Comparison of ENCODE assay signal across 1 cellular context in the genomic region with DNA sequence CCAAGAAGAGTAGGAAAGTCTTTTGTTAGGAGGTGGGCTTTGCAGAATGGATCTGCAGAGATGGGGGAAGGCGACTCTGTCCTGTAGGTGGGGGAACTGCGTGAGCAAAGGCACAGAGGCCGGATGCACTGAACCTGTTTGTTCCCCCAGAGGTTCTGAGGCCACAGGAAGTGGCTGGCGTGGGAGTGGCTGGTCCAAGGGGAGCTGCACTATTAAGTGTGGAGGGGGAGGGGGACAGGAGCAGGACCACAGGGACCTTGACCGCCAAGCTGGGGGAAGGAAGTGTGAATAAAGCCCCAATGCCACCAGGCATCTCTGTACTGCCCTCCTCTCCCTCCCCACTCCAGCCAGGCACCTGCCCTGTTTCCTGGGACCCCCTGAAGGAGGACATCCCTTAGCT.
TF ChIP-seq lines count a peak whose summit lies in the region.

No MANE protein-coding gene starts in this region.

TF ChIP-seq in SK-N-SH, 30 proteins besides CTCF, POLR2A, EP300 and RAD21 (continued from another document):
- no peak for TF ChIP-seq RFX5 (IDR thresholded peaks at IDR 0.05; ENCODE audit: low read length)
- TF ChIP-seq, protein P1, sequence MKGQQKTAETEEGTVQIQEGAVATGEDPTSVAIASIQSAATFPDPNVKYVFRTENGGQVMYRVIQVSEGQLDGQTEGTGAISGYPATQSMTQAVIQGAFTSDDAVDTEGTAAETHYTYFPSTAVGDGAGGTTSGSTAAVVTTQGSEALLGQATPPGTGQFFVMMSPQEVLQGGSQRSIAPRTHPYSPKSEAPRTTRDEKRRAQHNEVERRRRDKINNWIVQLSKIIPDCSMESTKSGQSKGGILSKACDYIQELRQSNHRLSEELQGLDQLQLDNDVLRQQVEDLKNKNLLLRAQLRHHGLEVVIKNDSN (IDR thresholded peaks at IDR 0.05; ENCODE audit: borderline replicate concordance, low read depth) = no peak
- TF ChIP-seq RCOR1 (IDR thresholded peaks at IDR 0.05; ENCODE audit: low read length) = no peak
- no peak for TF ChIP-seq SIN3A (IDR thresholded peaks at IDR 0.05; ENCODE audit: borderline replicate concordance, low read depth, low read length)
- TF ChIP-seq FOXM1 (IDR thresholded peaks at IDR 0.05; ENCODE audit: low read depth) = no peak
- no peak for TF ChIP-seq NFIC (IDR thresholded peaks at IDR 0.05; ENCODE audit: borderline replicate concordance)
- TF ChIP-seq USF2 (IDR thresholded peaks at IDR 0.05; ENCODE audit: borderline replicate concordance, low read depth, low read length) = no peak
- TF ChIP-seq IRF3 (IDR thresholded peaks at IDR 0.05; ENCODE audit: low read depth, low read length) = no peak
- TF ChIP-seq EZH2phosphoT487 (IDR thresholded peaks at IDR 0.05; ENCODE audit: borderline replicate concordance, low read depth) = no peak
- TF ChIP-seq TAF1 (IDR thresholded peaks at IDR 0.05; ENCODE audit: borderline replicate concordance, low read depth, low read length) = no peak
- TF ChIP-seq, protein P2, sequence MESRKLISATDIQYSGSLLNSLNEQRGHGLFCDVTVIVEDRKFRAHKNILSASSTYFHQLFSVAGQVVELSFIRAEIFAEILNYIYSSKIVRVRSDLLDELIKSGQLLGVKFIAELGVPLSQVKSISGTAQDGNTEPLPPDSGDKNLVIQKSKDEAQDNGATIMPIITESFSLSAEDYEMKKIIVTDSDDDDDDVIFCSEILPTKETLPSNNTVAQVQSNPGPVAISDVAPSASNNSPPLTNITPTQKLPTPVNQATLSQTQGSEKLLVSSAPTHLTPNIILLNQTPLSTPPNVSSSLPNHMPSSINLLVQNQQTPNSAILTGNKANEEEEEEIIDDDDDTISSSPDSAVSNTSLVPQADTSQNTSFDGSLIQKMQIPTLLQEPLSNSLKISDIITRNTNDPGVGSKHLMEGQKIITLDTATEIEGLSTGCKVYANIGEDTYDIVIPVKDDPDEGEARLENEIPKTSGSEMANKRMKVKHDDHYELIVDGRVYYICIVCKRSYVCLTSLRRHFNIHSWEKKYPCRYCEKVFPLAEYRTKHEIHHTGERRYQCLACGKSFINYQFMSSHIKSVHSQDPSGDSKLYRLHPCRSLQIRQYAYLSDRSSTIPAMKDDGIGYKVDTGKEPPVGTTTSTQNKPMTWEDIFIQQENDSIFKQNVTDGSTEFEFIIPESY (IDR thresholded peaks at IDR 0.05; ENCODE audit: borderline replicate concordance, low read depth) = no peak
- no peak for TF ChIP-seq FOXJ3 (CRISPR knock-in tag; IDR thresholded peaks at IDR 0.05)
- no peak for TF ChIP-seq REST (IDR thresholded peaks at IDR 0.05; ENCODE audit: low read depth, low read length)
- TF ChIP-seq RXRA (IDR thresholded peaks at IDR 0.05; ENCODE audit: borderline replicate concordance, low read depth) = no peak
- TF ChIP-seq MEF2A (IDR thresholded peaks at IDR 0.05; ENCODE audit: borderline replicate concordance, low read depth) = no peak
TF ChIP-seq in SK-N-SH: peak in this region for 0.
